Comparison of ENCODE assay signal across 17 cellular contexts in genomic region chr3:108017587-108017986, GRCh38.
"Had no signal": no experiment of that assay in that cellular context is flagged by ENCODE, and none has a peak within 500 bp of the region (broad histone marks: within the 10 kb centered on the region; RNA-seq: fewer than 3 reads in every experiment).

No MANE protein-coding gene starts in this region.

- H3K4me1 ChIP-seq: gastrocnemius medialis, pancreas had no signal

- H3K36me3 ChIP-seq: esophagus muscularis mucosa, gastrocnemius medialis, left ventricle myocardium inferior, lower lobe of right lung, pancreas, stomach had no signal

- H3K4me3 ChIP-seq: esophagus muscularis mucosa, gastrocnemius medialis, left ventricle myocardium inferior, lower lobe of right lung, pancreas, stomach had no signal

- DNase-seq: effector memory CD8-positive, alpha-beta T cell; gastrocnemius medialis; immature natural killer cell; left ventricle myocardium inferior; lower lobe of right lung; mesendoderm; naive B cell; occipital lobe; pancreas; right cardiac atrium; small intestine; stimulated activated CD4-positive, alpha-beta T cell treated with anti-CD3 and anti-CD28 coated beads, Interleukin-12 subunit alpha, Interleukin-12 subunit beta, amount 100 ng/mL, for 4 hours; stimulated activated naive CD4-positive, alpha-beta T cell; stomach; substantia nigra; trophoblast cell had no signal

- H3K9me3 ChIP-seq: esophagus muscularis mucosa, gastrocnemius medialis, left ventricle myocardium inferior, lower lobe of right lung, pancreas, stomach had no signal

- H3K27me3 ChIP-seq: esophagus muscularis mucosa, gastrocnemius medialis, pancreas, stomach had no signal
